In the genomic region with DNA sequence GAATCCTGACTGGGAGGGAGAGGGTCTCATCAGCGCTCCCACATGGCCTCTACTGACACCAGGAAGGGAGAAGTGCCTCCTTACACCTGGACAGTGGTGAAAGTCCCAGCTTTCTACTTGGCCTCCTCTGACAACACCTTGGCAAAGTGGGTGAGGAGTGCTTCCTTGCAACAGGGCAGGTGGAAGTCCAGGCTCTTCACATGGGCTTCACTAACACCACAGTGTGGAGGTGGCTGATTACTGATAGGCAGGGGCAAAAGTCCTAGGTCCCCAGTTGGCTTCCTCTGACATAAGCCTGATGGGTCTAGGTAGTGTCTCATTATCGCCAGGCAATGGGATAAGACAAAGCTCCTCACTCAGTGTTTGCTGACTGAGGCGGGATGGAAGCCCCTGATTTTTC, we compare ENCODE assay signal across 29 cellular contexts. TPM values are rescaled to one million over a fixed set of nuclear protein-coding genes. Genes with fewer than 3 reads are reported as not detected.
DNase-seq lines count a peak whose midpoint lies in the region; ATAC-seq, FAIRE-seq and TF ChIP-seq lines count a peak whose summit lies in the region.
"Had no signal": no experiment of that assay in that cellular context is flagged by ENCODE, and none has a peak within 500 bp of the region (broad histone marks: within the 10 kb centered on the region; RNA-seq: fewer than 3 reads in every experiment).

No MANE protein-coding gene starts in this region.

- WGBS in small intestine, 3 donors, result 65 to 84% (median 78%) methylated on average over 3 of the region's 3 CpGs

- DNase-seq in Peyer's patch (peak in 2 of 3 donors; percentile 62 to 75), small intestine (peak; percentile 85), Karpas-422 (no peak)
- DNase-seq: 8988T; ACHN; BE2C; C1 segment of cervical spinal cord; CD4-positive, alpha-beta memory T cell; CD4-positive, CD25-positive, alpha-beta regulatory T cell; CD8-positive, alpha-beta memory T cell; COR-L47; DMS 273 treated with DMSO at 0.1 percent for 48 hours; DMS153; DMS53; DMS79; DND-41; EL; GDM1 had no signal

- H3K36me3 ChIP-seq in Peyer's patch (no peaks in the 10 kb centered on the region), small intestine (ENCODE audit: control insufficient read depth in 2 of 2, insufficient read depth in 2 of 2, low read length in 2 of 2) (no peaks in the 10 kb centered on the region), Karpas-422 (ENCODE audit: insufficient read depth, low read length) (no peaks in the 10 kb centered on the region)
- H3K36me3 ChIP-seq: BE2C, BLaER1 had no signal

- FAIRE-seq in small intestine (lab: Jason Lieb, UNC), result no peak
- FAIRE-seq: A204.1, GM12878, GM19239 had no signal

- TF ChIP-seq POLR2A in Peyer's patch (IDR thresholded peaks at IDR 0.05), result peak in 1 of 2 donors; percentile 33

- no peaks in the 10 kb centered on the region for H3K79me2 ChIP-seq in Karpas-422 (ENCODE audit: low read length)

- H3K9ac ChIP-seq in Karpas-422 (ENCODE audit: low read length), result no peak overlapping the region
- H3K9ac ChIP-seq: BLaER1 had no signal

- no peaks in the 10 kb centered on the region for H4K20me1 ChIP-seq in Karpas-422 (ENCODE audit: insufficient read depth, low read depth, low read length)
- H4K20me1 ChIP-seq: BLaER1 had no signal

- H3K4me1 ChIP-seq in Peyer's patch (no peaks in the 10 kb centered on the region), small intestine (ENCODE audit: control insufficient read depth in 2 of 2, insufficient read depth in 1 of 2, low read depth in 1 of 2, low read length in 1 of 2) (peaks cover 0 to 2% of the 10 kb centered on the region in 2 donors), Karpas-422 (ENCODE audit: low read length) (no peaks in the 10 kb centered on the region)
- H3K4me1 ChIP-seq: BE2C, BLaER1 had no signal

- H3K4me3 ChIP-seq in Peyer's patch (no peak overlapping the region), small intestine (ENCODE audit: low read depth in 1 of 2, low read length in 2 of 2) (no peak overlapping the region), Karpas-422 (ENCODE audit: low read length) (no peak overlapping the region)
- H3K4me3 ChIP-seq: BLaER1, GM12878 had no signal

- H3K27me3 ChIP-seq in Peyer's patch, result no peaks in the 10 kb centered on the region
- H3K27me3 ChIP-seq in small intestine (ENCODE audit: control insufficient read depth in 2 of 2, insufficient read depth in 2 of 2, low read length in 2 of 2), result no peaks in the 10 kb centered on the region
- no peaks in the 10 kb centered on the region for H3K27me3 ChIP-seq in Karpas-422 (ENCODE audit: low read length)
- H3K27me3 ChIP-seq: BLaER1 had no signal

- no peak overlapping the region for H3K4me2 ChIP-seq in Karpas-422 (ENCODE audit: low read depth, low read length, poor library complexity, severe bottlenecking)
- H3K4me2 ChIP-seq: BLaER1 had no signal

- no peaks in the 10 kb centered on the region for H3K9me2 ChIP-seq in Karpas-422 (replicated peaks; ENCODE audit: insufficient read depth, low read length)

- ATAC-seq in HG02642 (IDR thresholded peaks at IDR 0.05; ENCODE audit: poor library complexity, unreplicated experiment), result no peak
- no peak for ATAC-seq in HG03175 (IDR thresholded peaks at IDR 0.05; ENCODE audit: unreplicated experiment)
- ATAC-seq: GM12878 had no signal

- H3K27ac ChIP-seq in Peyer's patch, result peak overlapping the region in 2 of 4 donors; percentile 73 to 79
- H3K27ac ChIP-seq in small intestine (ENCODE audit: low read depth in 1 of 2, low read length in 1 of 2), result peak overlapping the region in 1 of 2 donors; percentile 47
- no peak overlapping the region for H3K27ac ChIP-seq in Karpas-422 (ENCODE audit: low read length)
- H3K27ac ChIP-seq: BLaER1 had no signal

- H3K9me3 ChIP-seq in Peyer's patch (no peaks in the 10 kb centered on the region), small intestine (ENCODE audit: control insufficient read depth, low read depth) (no peaks in the 10 kb centered on the region), Karpas-422 (ENCODE audit: low read length) (no peaks in the 10 kb centered on the region)
- H3K9me3 ChIP-seq: BE2C, BLaER1 had no signal

- TF ChIP-seq CTCF in Peyer's patch (IDR thresholded peaks at IDR 0.05), result no peak

- H2AFZ ChIP-seq in Karpas-422 (ENCODE audit: low read length), result no peak overlapping the region

RNA-seq across cellular contexts. Expression of a gene that starts 9.5 kb away (rescaled TPM):
- total RNA-seq in Peyer's patch, result 100 to 1,000 TPM; 354 to 966 (median 405) TPM
- 100 to 1,000 TPM; 230 to 625 (median 428) TPM for polyA plus RNA-seq in small intestine
- 1,241 and 1,934 TPM in 2 replicates for total RNA-seq in Karpas-422 (2014; rRNA removed; shearing (Covaris generic); ENCODE audit: low replicate concordance)
- total RNA-seq: A673, G401 had no signal
- polyA plus RNA-seq: AG04450 had no signal

RNA-seq across cellular contexts. Expression of a gene that starts 23.2 kb away (rescaled TPM):
- 1 to 10 TPM in 2 of 4 donors, not detected in 2; 3.6 to 3.8 TPM for total RNA-seq in Peyer's patch
- under 1 TPM in 1 of 3 donors, not detected in 2; 0.58 TPM for polyA plus RNA-seq in small intestine
- not detected in 2 replicates for total RNA-seq in Karpas-422 (2014; rRNA removed; shearing (Covaris generic); ENCODE audit: low replicate concordance)
- total RNA-seq: A673; CD4-positive, alpha-beta memory T cell; CD4-positive, CD25-positive, alpha-beta regulatory T cell; CD8-positive, alpha-beta memory T cell; Daoy; G401 had no signal
- polyA plus RNA-seq: AG04450; CD14-positive monocyte; CD4-positive, alpha-beta memory T cell; CD4-positive, CD25-positive, alpha-beta regulatory T cell; CD8-positive, alpha-beta memory T cell had no signal

RNA-seq across cellular contexts. Expression of a gene that starts 58.5 kb away (rescaled TPM):
- total RNA-seq in Peyer's patch, result not detected
- polyA plus RNA-seq in small intestine, result not detected
- total RNA-seq in Karpas-422 (2014; rRNA removed; shearing (Covaris generic); ENCODE audit: low replicate concordance), result not detected in 2 replicates
- total RNA-seq: A673; CD4-positive, alpha-beta memory T cell; CD4-positive, CD25-positive, alpha-beta regulatory T cell; CD8-positive, alpha-beta memory T cell; Daoy; G401; GM12878 had no signal
- polyA plus RNA-seq: AG04450; CD14-positive monocyte; CD4-positive, alpha-beta memory T cell; CD4-positive, CD25-positive, alpha-beta regulatory T cell; CD8-positive, alpha-beta memory T cell; GM12878 had no signal
